ENCODE assay signal across 17 cellular contexts in genomic region chr12:82411561-82412230, GRCh38. TPM values are rescaled to one million over a fixed set of nuclear protein-coding genes. Genes with fewer than 3 reads are reported as not detected.
DNase-seq lines count a peak whose midpoint lies in the region; ATAC-seq and TF ChIP-seq lines count a peak whose summit lies in the region.
"Had no signal": no experiment of that assay in that cellular context is flagged by ENCODE, and none has a peak within 500 bp of the region (broad histone marks: within the 10 kb centered on the region; RNA-seq: fewer than 3 reads in every experiment).

No MANE protein-coding gene starts in this region.

- no peaks in the 10 kb centered on the region for H3K9me3 ChIP-seq in adrenal gland (replicated peaks in 1 of 3)

- no peaks in the 10 kb centered on the region for H3K27me3 ChIP-seq in adrenal gland

- no peak for DNase-seq in epithelial cell of prostate (ENCODE audit: low read depth, low spot score)
- peak; percentile 89 for DNase-seq in renal cortical epithelial cell (ENCODE audit: low read depth)
- DNase-seq in superior temporal gyrus (ENCODE audit: extremely low spot score): no peak
- DNase-seq in adrenal gland: no peak
- DNase-seq: CD4-positive, CD25-positive, alpha-beta regulatory T cell; DMS79 treated with DMSO at 0.1 percent for 48 hours; MV-4-11; NCI-H1417; NCI-H187 treated with DMSO at 0.1 percent for 48 hours; NCI-H2171; NCI-H446 treated with DMSO at 0.1 percent for 48 hours; NCI-H748 treated with DMSO at 0.1 percent for 48 hours; SW 1271 had no signal

- no peak for TF ChIP-seq POLR2A in adrenal gland (IDR thresholded peaks at IDR 0.05)

- TF ChIP-seq CTCF in VCaP (conservative IDR thresholded peaks at IDR 0.05) (no peak), adrenal gland (IDR thresholded peaks at IDR 0.05) (no peak)

- 84 to 92% (median 88%) methylated on average over 4 of the region's 4 CpGs for WGBS in adrenal gland, 4 donors

- no peaks in the 10 kb centered on the region for H3K36me3 ChIP-seq in adrenal gland (replicated peaks in 1 of 2)

- intact Hi-C loops in adrenal gland (cut with DNase I): no loop called here

- no peaks in the 10 kb centered on the region for H3K4me1 ChIP-seq in adrenal gland (replicated peaks in 1 of 2)

- peak; percentile 66 for ATAC-seq in HG03354 (IDR thresholded peaks at IDR 0.05; ENCODE audit: poor library complexity, severe bottlenecking, unreplicated experiment)
- no peak for ATAC-seq in GM21528 (IDR thresholded peaks at IDR 0.05; ENCODE audit: low FRiP score, unreplicated experiment)
- ATAC-seq in GM21360 (IDR thresholded peaks at IDR 0.05; ENCODE audit: unreplicated experiment): no peak

- H3K4me3 ChIP-seq in adrenal gland: no peak overlapping the region

- H3K27ac ChIP-seq in VCaP: peak overlapping the region; percentile 16; the same call in 1 of the 2 replicates
- H3K27ac ChIP-seq in epithelial cell of prostate: peak overlapping the region; percentile 13
- no peak overlapping the region for H3K27ac ChIP-seq in adrenal gland

RNA-seq across cellular contexts. Expression of gene METTL25, which starts 53.4 kb away (rescaled TPM):
- total RNA-seq in renal cortical epithelial cell (21.6 and 26.0 TPM in 2 replicates), adrenal gland (10 to 100 TPM in 7 of 8 donors, 1 to 10 TPM in 1; 6.3 to 28.8 (median 19.5) TPM)
- 10 to 100 TPM in 1 of 3 donors, 1 to 10 TPM in 2; 4.0 to 21.2 (median 7.0) TPM for polyA plus RNA-seq in adrenal gland

RNA-seq across cellular contexts. Expression of gene CCDC59, which starts 53.5 kb away (rescaled TPM):
- total RNA-seq in renal cortical epithelial cell (61.4 and 82.3 TPM in 2 replicates), adrenal gland (10 to 100 TPM; 22.4 to 35.3 (median 27.7) TPM)
- polyA plus RNA-seq in adrenal gland: 10 to 100 TPM; 28.7 to 50.5 (median 41.9) TPM

Comparison
In these comparisons a context has a peak if more than half of its experiments do, and no peak if none do; other contexts are left out.
1. H3K27ac ChIP-seq: peak in VCaP (single experiment) and epithelial cell of prostate (single experiment); none in adrenal gland (0 of 5).